ENCODE assay signal across 1 cellular context in the genomic region with DNA sequence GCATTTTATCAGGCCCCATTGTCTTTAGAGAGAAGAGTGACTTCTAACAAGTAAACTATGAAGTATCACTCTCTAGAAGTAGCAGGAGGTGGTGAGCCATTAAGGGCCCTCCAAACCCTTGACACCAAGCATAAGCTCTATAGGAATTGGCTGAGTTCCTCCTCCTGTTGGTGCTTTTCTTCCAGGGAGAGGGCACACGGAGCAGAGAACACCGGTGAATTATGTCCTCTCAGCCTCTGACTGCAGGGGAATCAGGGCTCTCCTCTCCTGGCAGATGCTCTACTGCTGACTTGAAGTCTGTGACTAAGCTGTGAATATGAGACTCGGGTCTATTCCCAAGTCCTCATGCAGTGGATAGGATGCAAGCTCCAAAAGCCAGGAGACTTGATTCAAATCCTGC.
TF ChIP-seq lines count a peak whose summit lies in the region.

No MANE protein-coding gene starts in this region.

TF ChIP-seq in WTC11, 78 proteins besides CTCF, POLR2A, EP300 and RAD21 (continued from another document):
- TF ChIP-seq, protein P1, sequence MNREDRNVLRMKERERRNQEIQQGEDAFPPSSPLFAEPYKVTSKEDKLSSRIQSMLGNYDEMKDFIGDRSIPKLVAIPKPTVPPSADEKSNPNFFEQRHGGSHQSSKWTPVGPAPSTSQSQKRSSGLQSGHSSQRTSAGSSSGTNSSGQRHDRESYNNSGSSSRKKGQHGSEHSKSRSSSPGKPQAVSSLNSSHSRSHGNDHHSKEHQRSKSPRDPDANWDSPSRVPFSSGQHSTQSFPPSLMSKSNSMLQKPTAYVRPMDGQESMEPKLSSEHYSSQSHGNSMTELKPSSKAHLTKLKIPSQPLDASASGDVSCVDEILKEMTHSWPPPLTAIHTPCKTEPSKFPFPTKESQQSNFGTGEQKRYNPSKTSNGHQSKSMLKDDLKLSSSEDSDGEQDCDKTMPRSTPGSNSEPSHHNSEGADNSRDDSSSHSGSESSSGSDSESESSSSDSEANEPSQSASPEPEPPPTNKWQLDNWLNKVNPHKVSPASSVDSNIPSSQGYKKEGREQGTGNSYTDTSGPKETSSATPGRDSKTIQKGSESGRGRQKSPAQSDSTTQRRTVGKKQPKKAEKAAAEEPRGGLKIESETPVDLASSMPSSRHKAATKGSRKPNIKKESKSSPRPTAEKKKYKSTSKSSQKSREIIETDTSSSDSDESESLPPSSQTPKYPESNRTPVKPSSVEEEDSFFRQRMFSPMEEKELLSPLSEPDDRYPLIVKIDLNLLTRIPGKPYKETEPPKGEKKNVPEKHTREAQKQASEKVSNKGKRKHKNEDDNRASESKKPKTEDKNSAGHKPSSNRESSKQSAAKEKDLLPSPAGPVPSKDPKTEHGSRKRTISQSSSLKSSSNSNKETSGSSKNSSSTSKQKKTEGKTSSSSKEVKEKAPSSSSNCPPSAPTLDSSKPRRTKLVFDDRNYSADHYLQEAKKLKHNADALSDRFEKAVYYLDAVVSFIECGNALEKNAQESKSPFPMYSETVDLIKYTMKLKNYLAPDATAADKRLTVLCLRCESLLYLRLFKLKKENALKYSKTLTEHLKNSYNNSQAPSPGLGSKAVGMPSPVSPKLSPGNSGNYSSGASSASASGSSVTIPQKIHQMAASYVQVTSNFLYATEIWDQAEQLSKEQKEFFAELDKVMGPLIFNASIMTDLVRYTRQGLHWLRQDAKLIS (CRISPR knock-in tag; IDR thresholded peaks at IDR 0.05; ENCODE audit: borderline replicate concordance) = no peak
- TF ChIP-seq GRHL2 (CRISPR knock-in tag; IDR thresholded peaks at IDR 0.05; ENCODE audit: insufficient replicate concordance, severe bottlenecking) = no peak
- no peak for TF ChIP-seq ARID4B (CRISPR knock-in tag; IDR thresholded peaks at IDR 0.05; ENCODE audit: borderline replicate concordance)
- no peak for TF ChIP-seq ATF2 (CRISPR knock-in tag; IDR thresholded peaks at IDR 0.05; ENCODE audit: borderline replicate concordance, low read depth)
- no peak for TF ChIP-seq FOXP4 (CRISPR knock-in tag; IDR thresholded peaks at IDR 0.05)
- TF ChIP-seq JUN (CRISPR knock-in tag; IDR thresholded peaks at IDR 0.05) = no peak
- no peak for TF ChIP-seq NFATC4 (CRISPR knock-in tag; IDR thresholded peaks at IDR 0.05)
- TF ChIP-seq MXD4 (CRISPR knock-in tag; IDR thresholded peaks at IDR 0.05; ENCODE audit: borderline replicate concordance) = no peak
- no peak for TF ChIP-seq PRRX2 (CRISPR knock-in tag; IDR thresholded peaks at IDR 0.05)
